ENCODE assay signal across 7 cellular contexts in genomic region chr9:100216178-100216787, GRCh38.
A peak's percentile ranks its signal among the peaks of the same experiment; 100 is the strongest.
DNase-seq lines count a peak whose midpoint lies in the region; ATAC-seq, FAIRE-seq and TF ChIP-seq lines count a peak whose summit lies in the region.

No MANE protein-coding gene starts in this region.

- H3K36me3 ChIP-seq in HCT116 (ENCODE audit: control insufficient read depth in 1 of 2, insufficient read depth in 2 of 2, low read length in 2 of 2) (no peaks in the 10 kb centered on the region), parathyroid adenoma (ENCODE audit: control insufficient read depth, insufficient read depth, low read length) (no peaks in the 10 kb centered on the region)

- H3K9me3 ChIP-seq in HCT116 (ENCODE audit: control insufficient read depth in 1 of 2, insufficient read depth in 1 of 2, low read depth in 1 of 2, low read length in 2 of 2) (no peaks in the 10 kb centered on the region), parathyroid adenoma (ENCODE audit: control insufficient read depth, low read length) (no peaks in the 10 kb centered on the region)

- H3K27me3 ChIP-seq in HCT116 (ENCODE audit: insufficient read depth, low read length) (no peaks in the 10 kb centered on the region), parathyroid adenoma (ENCODE audit: control insufficient read depth, insufficient read depth, low read length) (no peaks in the 10 kb centered on the region)

- H3K4me1 ChIP-seq in HCT116 (ENCODE audit: control insufficient read depth in 1 of 2, insufficient read depth in 2 of 2, low read length in 2 of 2) (no peaks in the 10 kb centered on the region), parathyroid adenoma (no peaks in the 10 kb centered on the region)

- RAD21 ChIA-PET in HCT116 (lab: Charles Lee; ENCODE audit: low non-redundant PET in 1 of 2, low total read pairs in 2 of 2, uncharacterized antibody in 2 of 2, unreplicated experiment in 2 of 2): no interaction called here

- H3K27ac ChIP-seq in HCT116 (ENCODE audit: low read depth, low read length): no peak overlapping the region
- H3K27ac ChIP-seq in parathyroid adenoma: no peak overlapping the region

- intact Hi-C loops in HCT116 (cut with micrococcal nuclease): no loop called here

- POLR2A ChIA-PET in HCT116 (lab: Charles Lee): no interaction called here

- H3K9me2 ChIP-seq in HCT116 (ENCODE audit: insufficient read depth): no peaks in the 10 kb centered on the region

- no peaks in the 10 kb centered on the region for H3K79me2 ChIP-seq in HCT116 (ENCODE audit: insufficient read depth, low read length)
- H3K79me2 ChIP-seq in parathyroid adenoma: no peaks in the 10 kb centered on the region

- no peak overlapping the region for H3K4me2 ChIP-seq in HCT116 (ENCODE audit: low read length)
- H3K4me2 ChIP-seq in parathyroid adenoma (ENCODE audit: low read length): no peak overlapping the region

- H2AFZ ChIP-seq in HCT116 (ENCODE audit: low read depth, low read length, poor library complexity, severe bottlenecking): no peak overlapping the region
- H2AFZ ChIP-seq in parathyroid adenoma: no peak overlapping the region

- BruUV-seq in HCT116 (replicated peaks; lab: Mats Ljungman, UMichigan): no TSS peak

- CTCF ChIA-PET in HCT116 (lab: Charles Lee): interaction anchor here (0.7 kb wide), 1 partner anchor 8 kb away, joined by 3 read pairs; no protein-coding TSS in a partner anchor

- no peak overlapping the region for H3K4me3 ChIP-seq in HCT116 (replicated peaks in 1 of 2; ENCODE audit: low read depth in 1 of 2, low read length in 2 of 2)
- H3K4me3 ChIP-seq in foreskin fibroblast (ENCODE audit: low read depth in 1 of 2, low read length in 2 of 2): no peak overlapping the region
- H3K4me3 ChIP-seq in parathyroid adenoma (ENCODE audit: low read depth, low read length): no peak overlapping the region

- no peak for TF ChIP-seq POLR2A in HCT116 (IDR thresholded peaks at IDR 0.05; ENCODE audit: borderline replicate concordance, extremely low read depth, insufficient read depth, insufficient read length)

- no peak overlapping the region for H3K9ac ChIP-seq in HCT116 (ENCODE audit: low read length)
- no peak overlapping the region for H3K9ac ChIP-seq in parathyroid adenoma

- H4K20me1 ChIP-seq in HCT116 (ENCODE audit: insufficient read depth): no peaks in the 10 kb centered on the region

- FAIRE-seq in urothelium cell line (lab: Jason Lieb, UNC): no peak

- ATAC-seq in HCT116: peak; percentile 79

- peak; percentile 74 for TF ChIP-seq CTCF in GM12874 (IDR thresholded peaks at IDR 0.05; ENCODE audit: insufficient read depth, low read depth, low read length)
- TF ChIP-seq CTCF in HCT116 (IDR thresholded peaks at IDR 0.05 in 2 of 3, conservative IDR thresholded peaks at IDR 0.05 in 1 of 3; ENCODE audit: borderline replicate concordance in 1 of 3, insufficient read depth in 1 of 3, low read depth in 2 of 3, low read length in 2 of 3): peak; percentile 37 to 75 (median 67); a peak in 4 of 6 replicates
- peak; percentile 64 for TF ChIP-seq CTCF in foreskin fibroblast (IDR thresholded peaks at IDR 0.05; ENCODE audit: low read depth, low read length)
- peak; percentile 29 for TF ChIP-seq CTCF in parathyroid adenoma (IDR thresholded peaks at IDR 0.05)

- DNase-seq in HCT116 (ENCODE audit: low read depth, low spot score) (peak; percentile 28), NCI-H774 (lab: John Stamatoyannopoulos, UW) (peak; percentile 12), foreskin fibroblast (peak; percentile 16 to 65), urothelium cell line (ENCODE audit: low spot score) (peak; percentile 23)
- DNase-seq in activated T-cell treated with anti-CD3 and anti-CD28 coated beads, Interleukin-2, amount 50 U/mL, for 1 hour: peak; percentile 43

- TF ChIP-seq RAD21 in HCT116 (IDR thresholded peaks at IDR 0.05; ENCODE audit: low read depth): peak; percentile 60

TF ChIP-seq in HCT116, 20 proteins besides CTCF, POLR2A, EP300 and RAD21:
- TF ChIP-seq ELF1 (IDR thresholded peaks at IDR 0.05; ENCODE audit: borderline replicate concordance, low read depth): no peak
